15 cellular contexts compared by ENCODE assay signal in genomic region chr14:33404054-33404453, GRCh38.
DNase-seq lines count a peak whose midpoint lies in the region; ATAC-seq, FAIRE-seq and TF ChIP-seq lines count a peak whose summit lies in the region.
"Had no signal": no experiment of that assay in that cellular context is flagged by ENCODE, and none has a peak within 500 bp of the region (broad histone marks: within the 10 kb centered on the region; RNA-seq: fewer than 3 reads in every experiment).

No MANE protein-coding gene starts in this region.

- peak in 1 of 4 donors; percentile 70 for TF ChIP-seq EP300 in upper lobe of left lung (IDR thresholded peaks at IDR 0.05)

- H2AFZ ChIP-seq in astrocyte (ENCODE audit: low read depth, low read length), result no peak overlapping the region

- ATAC-seq in upper lobe of left lung (ENCODE audit: low FRiP score in 2 of 2) (peak; percentile 71 to 88), HG03159 (IDR thresholded peaks at IDR 0.05; ENCODE audit: unreplicated experiment) (no peak)
- ATAC-seq: naive thymus-derived CD8-positive, alpha-beta T cell had no signal

- H3K27ac ChIP-seq in astrocyte (ENCODE audit: low read depth, low read length), result peak overlapping the region; percentile 26
- H3K27ac ChIP-seq in upper lobe of left lung, result peak overlapping the region in 3 of 4 donors; percentile 9 to 57 (median 46)
- H3K27ac ChIP-seq in esophagus squamous epithelium, result no peak overlapping the region
- H3K27ac ChIP-seq: skin epidermis, tibial nerve, VCaP had no signal

- no peaks in the 10 kb centered on the region for H3K4me1 Mint-ChIP-seq in HFFc6 (ENCODE audit: low read depth)
- peaks cover 5% of the 10 kb centered on the region for H3K4me1 Mint-ChIP-seq in astrocyte (ENCODE audit: low read depth, unreplicated experiment)
- H3K4me1 Mint-ChIP-seq: naive thymus-derived CD8-positive, alpha-beta T cell had no signal

- WGBS in upper lobe of left lung, 2 donors, result 44 to 50% methylated on average over 1 of the region's 1 CpG
- 24 to 36% methylated on average over 1 of the region's 1 CpG for WGBS in esophagus squamous epithelium, 2 donors

- no peak overlapping the region for H3K4me3 Mint-ChIP-seq in HFFc6
- no peak overlapping the region for H3K4me3 Mint-ChIP-seq in astrocyte (ENCODE audit: unreplicated experiment)
- H3K4me3 Mint-ChIP-seq: naive thymus-derived CD8-positive, alpha-beta T cell had no signal

- H3K27me3 ChIP-seq in astrocyte (ENCODE audit: insufficient read depth, low read length), result no peaks in the 10 kb centered on the region
- no peaks in the 10 kb centered on the region for H3K27me3 ChIP-seq in upper lobe of left lung
- no peaks in the 10 kb centered on the region for H3K27me3 ChIP-seq in esophagus squamous epithelium
- H3K27me3 ChIP-seq: tibial nerve had no signal

- H3K4me1 ChIP-seq in astrocyte (ENCODE audit: insufficient read depth, low read length) (peaks cover 5% of the 10 kb centered on the region), upper lobe of left lung (peaks cover 0 to 10% (median 0%) of the 10 kb centered on the region in 4 donors), esophagus squamous epithelium (no peaks in the 10 kb centered on the region)
- H3K4me1 ChIP-seq: tibial nerve had no signal

- H3K9me3 Mint-ChIP-seq in HFFc6 (peaks cover 10% of the 10 kb centered on the region; the same call in 1 of the 2 replicates), astrocyte (ENCODE audit: unreplicated experiment) (peaks cover 7% of the 10 kb centered on the region)

- H3K4me2 ChIP-seq in astrocyte (ENCODE audit: low read length), result peak overlapping the region; percentile 24

- H3K36me3 ChIP-seq in astrocyte (ENCODE audit: insufficient read depth, low read length), result no peaks in the 10 kb centered on the region
- no peaks in the 10 kb centered on the region for H3K36me3 ChIP-seq in upper lobe of left lung
- H3K36me3 ChIP-seq in esophagus squamous epithelium, result no peaks in the 10 kb centered on the region

- H3K36me3 Mint-ChIP-seq in HFFc6 (ENCODE audit: low read depth) (no peaks in the 10 kb centered on the region), astrocyte (ENCODE audit: low read depth, unreplicated experiment) (no peaks in the 10 kb centered on the region)
- H3K36me3 Mint-ChIP-seq: naive thymus-derived CD8-positive, alpha-beta T cell had no signal

- peak; percentile 72 for DNase-seq in HFFc6
- peak; percentile 96 for DNase-seq in astrocyte (ENCODE audit: low read depth)
- peak; percentile 4 to 43 for DNase-seq in foreskin fibroblast
- no peak for DNase-seq in upper lobe of left lung
- no peak for DNase-seq in globus pallidus (ENCODE audit: low spot score)
- no peak for DNase-seq in esophagus squamous epithelium (lab: John Stamatoyannopoulos, UW)
- no peak for DNase-seq in superior temporal gyrus (ENCODE audit: extremely low spot score)
- DNase-seq: DMS79; effector memory CD4-positive, alpha-beta T cell; naive thymus-derived CD8-positive, alpha-beta T cell; NCI-H1105 had no signal

- TF ChIP-seq POLR2A in upper lobe of left lung (IDR thresholded peaks at IDR 0.05) (no peak), esophagus squamous epithelium (IDR thresholded peaks at IDR 0.05) (no peak)

- H3K9ac ChIP-seq in astrocyte (ENCODE audit: low read length), result no peak overlapping the region

- no peaks in the 10 kb centered on the region for H4K20me1 ChIP-seq in astrocyte (ENCODE audit: insufficient read depth, low read length)

- H3K27ac Mint-ChIP-seq in HFFc6, result no peak overlapping the region
- peak overlapping the region; percentile 73 for H3K27ac Mint-ChIP-seq in astrocyte (ENCODE audit: unreplicated experiment)

- H3K79me2 ChIP-seq in astrocyte (ENCODE audit: insufficient read depth, low read length), result no peaks in the 10 kb centered on the region

- TF ChIP-seq CTCF in HFFc6 (IDR thresholded peaks at IDR 0.05), result no peak
- peak; percentile 19 for TF ChIP-seq CTCF in astrocyte (IDR thresholded peaks at IDR 0.05; ENCODE audit: insufficient read depth, low read depth, low read length)
- no peak for TF ChIP-seq CTCF in foreskin fibroblast (IDR thresholded peaks at IDR 0.05; ENCODE audit: low read depth, low read length)
- TF ChIP-seq CTCF in upper lobe of left lung (IDR thresholded peaks at IDR 0.05), result peak in 1 of 6 experiments; percentile 25
- TF ChIP-seq CTCF in esophagus squamous epithelium (IDR thresholded peaks at IDR 0.05), result no peak

- H3K4me3 ChIP-seq in astrocyte (ENCODE audit: insufficient read depth, low read depth, low read length), result no peak overlapping the region
- H3K4me3 ChIP-seq in foreskin fibroblast (ENCODE audit: low read depth in 1 of 2, low read length in 2 of 2), result no peak overlapping the region
- no peak overlapping the region for H3K4me3 ChIP-seq in upper lobe of left lung
- H3K4me3 ChIP-seq in esophagus squamous epithelium, result no peak overlapping the region
- H3K4me3 ChIP-seq: skin epidermis, tibial nerve had no signal

- intact Hi-C loops in esophagus squamous epithelium (cut with DNase I), result no loop called here

- peak; percentile 39 for FAIRE-seq in astrocyte (lab: Jason Lieb, UNC)

- no peaks in the 10 kb centered on the region for H3K9me3 ChIP-seq in astrocyte (ENCODE audit: insufficient read depth, low read depth, low read length)
- H3K9me3 ChIP-seq in upper lobe of left lung, result peaks cover 0 to 4% (median 0%) of the 10 kb centered on the region in 4 donors
- H3K9me3 ChIP-seq in esophagus squamous epithelium, result peaks cover 0 to 4% (median 0%) of the 10 kb centered on the region in 3 donors

- peaks cover 1% of the 10 kb centered on the region; the same call in 1 of the 2 replicates for H3K27me3 Mint-ChIP-seq in HFFc6 (ENCODE audit: insufficient read depth)
- H3K27me3 Mint-ChIP-seq in astrocyte (ENCODE audit: low read depth, unreplicated experiment), result no peaks in the 10 kb centered on the region

Comparison
In these comparisons a context has a peak if more than half of its experiments do, and no peak if none do; other contexts are left out.
1. DNase-seq: peak in HFFc6 (single experiment), astrocyte (single experiment) and foreskin fibroblast (2 of 2); none in upper lobe of left lung (0 of 2), globus pallidus (single experiment), esophagus squamous epithelium (single experiment) and superior temporal gyrus (single experiment).
2. H3K27ac ChIP-seq: peak in astrocyte (single experiment) and upper lobe of left lung (3 of 4); none in esophagus squamous epithelium (0 of 4).